34 cellular contexts compared by ENCODE assay signal in genomic region chr5:167425161-167425560, GRCh38.
"Had no signal": no experiment of that assay in that cellular context is flagged by ENCODE, and none has a peak within 500 bp of the region (broad histone marks: within the 10 kb centered on the region; RNA-seq: fewer than 3 reads in every experiment).

No MANE protein-coding gene starts in this region.

- H3K4me3 ChIP-seq: MG63 had no signal

- H3K36me3 ChIP-seq: MG63 had no signal

- DNase-seq: Karpas-422, Kasumi-1, MG63, MM.1S, MV-4-11, NCI-H1048, NCI-H1092, NCI-H1092 treated with DMSO at 0.1 percent for 48 hours, NCI-H1105, NCI-H1105 treated with DMSO at 0.1 percent for 48 hours, NCI-H1417, NCI-H1417 treated with DMSO at 0.1 percent for 48 hours, NCI-H1436, NCI-H1436 treated with DMSO at 0.1 percent for 48 hours, NCI-H146, NCI-H1694, NCI-H1694 treated with DMSO at 0.1 percent for 48 hours, NCI-H187, NCI-H187 treated with DMSO at 0.1 percent for 48 hours, NCI-H1930, NCI-H2029, NCI-H2029 treated with DMSO at 0.1 percent for 48 hours, NCI-H2081, NCI-H2081 treated with DMSO at 0.1 percent for 48 hours, NCI-H2107, NCI-H2171, NCI-H2171 treated with DMSO at 0.1 percent for 48 hours, NCI-H2227 treated with DMSO at 0.1 percent for 48 hours, NCI-H226, NCI-H345, NCI-H446, NCI-H446 treated with DMSO at 0.1 percent for 48 hours, NCI-H510A, NCI-H510A treated with DMSO at 0.1 percent for 48 hours had no signal

- H3K27me3 ChIP-seq: MG63 had no signal
